In the genomic region with DNA sequence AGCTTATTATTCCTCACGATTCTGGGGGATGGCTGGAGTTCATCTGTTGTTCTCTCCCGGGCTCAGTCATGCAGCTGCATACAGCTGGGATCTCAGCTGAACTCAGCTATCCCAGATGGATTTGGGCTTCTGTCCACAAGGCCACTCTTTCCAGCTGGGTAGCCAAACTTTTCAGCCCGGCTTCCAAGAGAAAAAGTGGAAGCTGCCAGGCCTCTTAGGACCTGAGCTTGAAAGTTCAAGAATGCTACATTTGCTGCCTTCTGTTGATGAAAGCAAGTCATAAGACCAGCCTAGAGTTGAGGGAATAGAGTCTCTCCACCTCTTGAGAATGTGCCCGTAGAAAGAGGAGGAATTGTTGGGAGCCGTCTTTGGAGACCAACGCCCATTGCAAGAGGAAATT, we compare ENCODE assay signal across 1 cellular context.
TF ChIP-seq lines count a peak whose summit lies in the region.

No MANE protein-coding gene starts in this region.

TF ChIP-seq in WTC11, 78 proteins besides CTCF, POLR2A, EP300 and RAD21 (continued from another document):
- TF ChIP-seq, protein P1, sequence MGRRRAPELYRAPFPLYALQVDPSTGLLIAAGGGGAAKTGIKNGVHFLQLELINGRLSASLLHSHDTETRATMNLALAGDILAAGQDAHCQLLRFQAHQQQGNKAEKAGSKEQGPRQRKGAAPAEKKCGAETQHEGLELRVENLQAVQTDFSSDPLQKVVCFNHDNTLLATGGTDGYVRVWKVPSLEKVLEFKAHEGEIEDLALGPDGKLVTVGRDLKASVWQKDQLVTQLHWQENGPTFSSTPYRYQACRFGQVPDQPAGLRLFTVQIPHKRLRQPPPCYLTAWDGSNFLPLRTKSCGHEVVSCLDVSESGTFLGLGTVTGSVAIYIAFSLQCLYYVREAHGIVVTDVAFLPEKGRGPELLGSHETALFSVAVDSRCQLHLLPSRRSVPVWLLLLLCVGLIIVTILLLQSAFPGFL (CRISPR knock-in tag; IDR thresholded peaks at IDR 0.05; ENCODE audit: borderline replicate concordance), result no peak
- TF ChIP-seq CDX4 (CRISPR knock-in tag; IDR thresholded peaks at IDR 0.05; ENCODE audit: borderline replicate concordance), result no peak
- no peak for TF ChIP-seq ZNF281 (CRISPR knock-in tag; IDR thresholded peaks at IDR 0.05)
- TF ChIP-seq TP53 (CRISPR knock-in tag; IDR thresholded peaks at IDR 0.05), result no peak
- no peak for TF ChIP-seq GRHL2 (CRISPR knock-in tag; IDR thresholded peaks at IDR 0.05; ENCODE audit: insufficient replicate concordance, severe bottlenecking)
- TF ChIP-seq, protein P2, sequence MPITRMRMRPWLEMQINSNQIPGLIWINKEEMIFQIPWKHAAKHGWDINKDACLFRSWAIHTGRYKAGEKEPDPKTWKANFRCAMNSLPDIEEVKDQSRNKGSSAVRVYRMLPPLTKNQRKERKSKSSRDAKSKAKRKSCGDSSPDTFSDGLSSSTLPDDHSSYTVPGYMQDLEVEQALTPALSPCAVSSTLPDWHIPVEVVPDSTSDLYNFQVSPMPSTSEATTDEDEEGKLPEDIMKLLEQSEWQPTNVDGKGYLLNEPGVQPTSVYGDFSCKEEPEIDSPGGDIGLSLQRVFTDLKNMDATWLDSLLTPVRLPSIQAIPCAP (CRISPR knock-in tag; IDR thresholded peaks at IDR 0.05), result no peak
- no peak for TF ChIP-seq NR2C2 (CRISPR knock-in tag; IDR thresholded peaks at IDR 0.05)
TF ChIP-seq in WTC11: peak in this region for 0.
